ENCODE assay signal across 18 cellular contexts in genomic region chr6:144647971-144648651, GRCh38.
A peak's percentile ranks its signal among the peaks of the same experiment; 100 is the strongest.
DNase-seq lines count a peak whose midpoint lies in the region; ATAC-seq and TF ChIP-seq lines count a peak whose summit lies in the region.
"Had no signal": no experiment of that assay in that cellular context is flagged by ENCODE, and none has a peak within 500 bp of the region (broad histone marks: within the 10 kb centered on the region; RNA-seq: fewer than 3 reads in every experiment).

No MANE protein-coding gene starts in this region.

- H3K27me3 ChIP-seq in CD4-positive, alpha-beta memory T cell (ENCODE audit: insufficient read depth, low read length), result no peaks in the 10 kb centered on the region
- H3K27me3 ChIP-seq in brain microvascular endothelial cell (replicated peaks) (no peaks in the 10 kb centered on the region), ovary (no peaks in the 10 kb centered on the region)
- H3K27me3 ChIP-seq: tibial artery had no signal

- in situ Hi-C loops in brain microvascular endothelial cell (cut with HindIII; ENCODE audit: low pct_ligation_motif_present, low sequenced_read_pairs) (no loop called here), G401 (cut with HindIII; ENCODE audit: low sequenced_read_pairs) (no loop called here)

- H3K36me3 Mint-ChIP-seq in CD4-positive, alpha-beta memory T cell, result peaks cover 17 to 26% of the 10 kb centered on the region in 2 donors
- H3K36me3 Mint-ChIP-seq in natural killer cell, result no peaks in the 10 kb centered on the region

- peak overlapping the region in 4 of 7 donors; percentile 16 to 68 (median 30) for H3K27ac Mint-ChIP-seq in CD4-positive, alpha-beta memory T cell
- H3K27ac Mint-ChIP-seq in natural killer cell, result peak overlapping the region; percentile 18 to 76
- H3K27ac Mint-ChIP-seq: activated CD8-positive, alpha-beta T cell treated with anti-CD3 and anti-CD28 coated beads, Interleukin-2, amount 10 ng/mL, durations not matched to agents 7 days and 5 days; activated T-helper 2 cell treated with anti-CD3 and anti-CD28 coated beads, Interferon-gamma antibody, Interleukin-2, Interleukin-4, amounts not matched to agents 10 μg/mL and 5 μg/mL and 100 μg/mL, durations not matched to agents 14 hours and 24 hours and 36 hours had no signal

- no peak for ATAC-seq in natural killer cell
- ATAC-seq in HG02840 (IDR thresholded peaks at IDR 0.05; ENCODE audit: low FRiP score, unreplicated experiment), result no peak
- ATAC-seq: activated CD8-positive, alpha-beta T cell treated with anti-CD3 and anti-CD28 coated beads, Interleukin-2, amount 10 ng/mL, durations not matched to agents 7 days and 5 days; left ventricle myocardium superior had no signal

- intact Hi-C loops in CD4-positive, alpha-beta memory T cell (cut with micrococcal nuclease), result no loop called here
- intact Hi-C loops in natural killer cell (cut with micrococcal nuclease) (no loop called here), ovary (cut with DNase I) (no loop called here)

- peaks cover 24 to 36% (median 27%) of the 10 kb centered on the region in 4 donors for H3K4me1 Mint-ChIP-seq in CD4-positive, alpha-beta memory T cell
- H3K4me1 Mint-ChIP-seq in natural killer cell, result peaks cover 44 to 66% of the 10 kb centered on the region in 2 donors

- H3K9me3 ChIP-seq in CD4-positive, alpha-beta memory T cell (ENCODE audit: control insufficient read depth in 1 of 2, low read length in 2 of 2), result no peaks in the 10 kb centered on the region
- no peaks in the 10 kb centered on the region for H3K9me3 ChIP-seq in ovary
- H3K9me3 ChIP-seq: tibial artery had no signal

- peaks cover 0 to 6% (median 0%) of the 10 kb centered on the region in 8 donors for H3K9me3 Mint-ChIP-seq in CD4-positive, alpha-beta memory T cell
- H3K9me3 Mint-ChIP-seq in natural killer cell, result no peaks in the 10 kb centered on the region
- H3K9me3 Mint-ChIP-seq: activated T-helper 2 cell treated with anti-CD3 and anti-CD28 coated beads, Interferon-gamma antibody, Interleukin-2, Interleukin-4, amounts not matched to agents 10 μg/mL and 5 μg/mL and 100 μg/mL, durations not matched to agents 14 hours and 24 hours and 36 hours had no signal

- no peak overlapping the region for H3K4me3 Mint-ChIP-seq in CD4-positive, alpha-beta memory T cell
- no peak overlapping the region for H3K4me3 Mint-ChIP-seq in natural killer cell
- H3K4me3 Mint-ChIP-seq: activated CD8-positive, alpha-beta T cell treated with anti-CD3 and anti-CD28 coated beads, Interleukin-2, amount 10 ng/mL, durations not matched to agents 7 days and 5 days had no signal

- DNase-seq in CD4-positive, alpha-beta memory T cell, result no peak
- DNase-seq in LNCaP clone FGC (ENCODE audit: low read depth) (no peak), brain microvascular endothelial cell (no peak), natural killer cell (no peak), ovary (no peak), G401 (ENCODE audit: low spot score) (no peak)
- DNase-seq in activated CD8-positive, alpha-beta memory T cell treated with anti-CD3 and anti-CD28 coated beads for 24 hours, result no peak
- DNase-seq: activated CD8-positive, alpha-beta T cell treated with anti-CD3 and anti-CD28 coated beads, Interleukin-2, amount 10 ng/mL, durations not matched to agents 7 days and 5 days; DMS 273 treated with DMSO at 0.1 percent for 48 hours; hypothalamus; KG1; left ventricle myocardium superior; NCI-H1417; NCI-H2227 treated with DMSO at 0.1 percent for 48 hours; right cardiac atrium; tibial artery had no signal

- TF ChIP-seq CTCF in LNCaP clone FGC (IDR thresholded peaks at IDR 0.05; ENCODE audit: control insufficient read depth, extremely low read depth, insufficient read depth), result peak; percentile 20; the same call in 1 of the 2 replicates
- peak; percentile 3 for TF ChIP-seq CTCF in brain microvascular endothelial cell (IDR thresholded peaks at IDR 0.05; ENCODE audit: low read depth, low read length, missing control alignments)
- TF ChIP-seq CTCF in natural killer cell (IDR thresholded peaks at IDR 0.05), result no peak
- no peak for TF ChIP-seq CTCF in ovary (IDR thresholded peaks at IDR 0.05)

- POLR2A ChIA-PET in CD4-positive, alpha-beta memory T cell (lab: Charles Lee; ENCODE audit: partially characterized antibody), result no interaction called here

- H3K27me3 Mint-ChIP-seq in CD4-positive, alpha-beta memory T cell, result no peaks in the 10 kb centered on the region
- H3K27me3 Mint-ChIP-seq in natural killer cell (ENCODE audit: low read depth in 2 of 2), result no peaks in the 10 kb centered on the region

- no peak for TF ChIP-seq EP300 in ovary (IDR thresholded peaks at IDR 0.05)

- no peak overlapping the region for H3K27ac ChIP-seq in CD4-positive, alpha-beta memory T cell (ENCODE audit: low read depth, low read length)
- no peak overlapping the region for H3K27ac ChIP-seq in brain microvascular endothelial cell
- no peak overlapping the region for H3K27ac ChIP-seq in ovary
- H3K27ac ChIP-seq: tibial artery had no signal

- peaks cover 16% of the 10 kb centered on the region for H3K4me1 ChIP-seq in CD4-positive, alpha-beta memory T cell (ENCODE audit: insufficient read depth, low read length)
- H3K4me1 ChIP-seq in ovary (ENCODE audit: insufficient read depth), result no peaks in the 10 kb centered on the region

- WGBS in ovary, 3 donors, result 38 to 52% (median 51%) methylated on average over 3 of the region's 3 CpGs

- CTCF ChIA-PET in CD4-positive, alpha-beta memory T cell (lab: Charles Lee; ENCODE audit: partially characterized antibody), result interaction anchor here (1.0 kb wide), 1 partner anchor 11 kb away, joined by 3 read pairs; no protein-coding TSS in a partner anchor

- H3K36me3 ChIP-seq in CD4-positive, alpha-beta memory T cell (ENCODE audit: insufficient read depth, low read length), result no peaks in the 10 kb centered on the region
- H3K36me3 ChIP-seq in brain microvascular endothelial cell (replicated peaks) (no peaks in the 10 kb centered on the region), ovary (no peaks in the 10 kb centered on the region)
- H3K36me3 ChIP-seq: tibial artery had no signal

- H3K4me3 ChIP-seq in CD4-positive, alpha-beta memory T cell (ENCODE audit: low read length in 2 of 2), result no peak overlapping the region
- H3K4me3 ChIP-seq in LNCaP clone FGC (ENCODE audit: low read depth, low read length) (no peak overlapping the region), brain microvascular endothelial cell (ENCODE audit: low read depth, low read length) (no peak overlapping the region), ovary (no peak overlapping the region)
- H3K4me3 ChIP-seq: tibial artery had no signal

- no peak for TF ChIP-seq POLR2A in ovary (IDR thresholded peaks at IDR 0.05)

Comparison
In these comparisons a context has a peak if more than half of its experiments do, and no peak if none do; other contexts are left out.
1. CTCF ChIP-seq: peak in LNCaP clone FGC (single experiment) and brain microvascular endothelial cell (single experiment); none in natural killer cell (single experiment) and ovary (0 of 3).